1 cellular context compared by ENCODE assay signal in the genomic region with DNA sequence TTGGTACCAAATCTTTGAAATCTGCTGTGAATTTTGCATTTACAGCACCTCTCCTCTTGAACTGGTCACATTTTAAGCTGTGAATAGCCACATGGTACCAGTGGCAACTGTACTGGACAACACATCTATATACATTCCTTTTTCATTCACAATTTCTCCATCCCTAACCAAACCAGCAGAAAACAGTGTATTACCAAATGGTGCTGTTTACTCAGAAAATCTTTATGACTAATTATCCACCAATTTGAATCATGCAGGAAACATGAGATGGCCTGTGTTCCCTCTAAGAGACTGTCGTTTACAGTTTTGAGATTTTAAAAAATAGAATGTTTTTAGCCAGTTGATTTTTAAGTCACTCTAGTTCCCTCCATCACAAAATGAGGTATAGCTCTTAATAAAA.
TF ChIP-seq lines count a peak whose summit lies in the region.

No MANE protein-coding gene starts in this region.

TF ChIP-seq in IMR-90, 13 proteins besides CTCF, POLR2A, EP300 and RAD21:
- TF ChIP-seq SMC3 (IDR thresholded peaks at IDR 0.05; ENCODE audit: low read depth, low read length) (peak; percentile 31; the same call in 1 of the 2 replicates), FOS (IDR thresholded peaks at IDR 0.05; ENCODE audit: low read depth, low read length) (peak; percentile 69), BHLHE40 (IDR thresholded peaks at IDR 0.05; ENCODE audit: low read depth, low read length) (peak; percentile 22; the same call in 1 of the 2 replicates), CEBPB (IDR thresholded peaks at IDR 0.05; ENCODE audit: low read depth, low read length) (peak; percentile 67)
- TF ChIP-seq, protein P1, sequence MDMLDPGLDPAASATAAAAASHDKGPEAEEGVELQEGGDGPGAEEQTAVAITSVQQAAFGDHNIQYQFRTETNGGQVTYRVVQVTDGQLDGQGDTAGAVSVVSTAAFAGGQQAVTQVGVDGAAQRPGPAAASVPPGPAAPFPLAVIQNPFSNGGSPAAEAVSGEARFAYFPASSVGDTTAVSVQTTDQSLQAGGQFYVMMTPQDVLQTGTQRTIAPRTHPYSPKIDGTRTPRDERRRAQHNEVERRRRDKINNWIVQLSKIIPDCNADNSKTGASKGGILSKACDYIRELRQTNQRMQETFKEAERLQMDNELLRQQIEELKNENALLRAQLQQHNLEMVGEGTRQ (IDR thresholded peaks at IDR 0.05; ENCODE audit: low read depth, low read length), result no peak
